In the genomic region with DNA sequence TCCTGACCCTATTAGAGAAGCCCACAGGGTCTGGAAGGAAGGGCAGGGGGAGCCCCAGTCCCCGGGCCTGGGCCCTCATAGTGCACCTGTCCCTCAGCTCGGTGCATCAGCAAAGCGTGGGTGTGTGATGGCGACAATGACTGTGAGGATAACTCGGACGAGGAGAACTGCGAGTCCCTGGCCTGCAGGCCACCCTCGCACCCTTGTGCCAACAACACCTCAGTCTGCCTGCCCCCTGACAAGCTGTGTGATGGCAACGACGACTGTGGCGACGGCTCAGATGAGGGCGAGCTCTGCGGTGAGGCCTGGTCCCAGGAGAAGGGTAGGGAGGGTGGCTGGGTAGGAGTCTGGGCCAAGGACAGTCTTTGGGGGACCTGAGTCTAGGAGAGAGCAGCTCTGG, we compare ENCODE assay signal across 1 cellular context.
TF ChIP-seq lines count a peak whose summit lies in the region.

No MANE protein-coding gene starts in this region.

TF ChIP-seq in H1, 55 proteins besides CTCF, POLR2A, EP300 and RAD21:
- no peak for TF ChIP-seq RXRA (IDR thresholded peaks at IDR 0.05; ENCODE audit: insufficient read depth, low read depth, low read length)
- TF ChIP-seq EGR1 (IDR thresholded peaks at IDR 0.05; ENCODE audit: borderline replicate concordance, low read depth, low read length), result no peak
- TF ChIP-seq CBX8 (IDR thresholded peaks at IDR 0.05; ENCODE audit: borderline replicate concordance, low read depth, low read length), result no peak
- no peak for TF ChIP-seq SUZ12 (IDR thresholded peaks at IDR 0.05; ENCODE audit: low read length)
- no peak for TF ChIP-seq JUND (IDR thresholded peaks at IDR 0.05; ENCODE audit: low read length)
- no peak for TF ChIP-seq CEBPB (IDR thresholded peaks at IDR 0.05; ENCODE audit: low read depth, low read length)
- TF ChIP-seq SP1 (IDR thresholded peaks at IDR 0.05; ENCODE audit: low read depth, low read length), result no peak
- TF ChIP-seq MAFK (IDR thresholded peaks at IDR 0.05; ENCODE audit: low read depth, low read length), result no peak
- TF ChIP-seq POU5F1 (IDR thresholded peaks at IDR 0.05; ENCODE audit: low read depth, low read length), result no peak
- no peak for TF ChIP-seq EZH2 (IDR thresholded peaks at IDR 0.05; ENCODE audit: low read depth, low read length, severe bottlenecking)
- no peak for TF ChIP-seq SRF (IDR thresholded peaks at IDR 0.05; ENCODE audit: low read depth, low read length)
- TF ChIP-seq RFX5 (IDR thresholded peaks at IDR 0.05; ENCODE audit: borderline replicate concordance, low read depth, low read length), result no peak
- TF ChIP-seq SIN3A (conservative IDR thresholded peaks at IDR 0.05 in 1 of 2, IDR thresholded peaks at IDR 0.05 in 1 of 2; ENCODE audit: low read depth in 1 of 2, low read length in 2 of 2), result no peak
- no peak for TF ChIP-seq SP2 (IDR thresholded peaks at IDR 0.05; ENCODE audit: low read length)
TF ChIP-seq in H1: peak in this region for 0.
